In the genomic region with DNA sequence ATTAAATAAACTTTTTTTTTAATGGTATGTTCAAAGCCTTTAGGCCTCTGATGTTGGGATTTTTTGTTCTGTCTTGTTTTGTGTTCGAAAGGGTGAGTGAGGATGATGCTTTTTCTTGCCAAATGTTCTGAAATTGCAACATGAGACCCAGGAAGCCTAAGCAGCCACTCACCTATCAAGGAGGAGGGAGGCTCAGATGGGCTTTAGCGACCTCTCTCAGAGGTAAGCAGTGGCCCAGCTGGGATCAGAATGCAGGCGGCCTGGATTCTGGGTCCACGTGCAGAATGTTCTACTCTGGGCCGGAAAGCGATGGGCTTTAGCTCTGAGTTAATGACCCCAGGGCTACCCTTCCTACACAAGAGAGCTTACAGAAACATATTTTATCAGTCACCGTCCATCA, we compare ENCODE assay signal across 23 cellular contexts.
"Had no signal": no experiment of that assay in that cellular context is flagged by ENCODE, and none has a peak within 500 bp of the region (broad histone marks: within the 10 kb centered on the region; RNA-seq: fewer than 3 reads in every experiment).

No MANE protein-coding gene starts in this region.

- H3K4me3 Mint-ChIP-seq: activated B cell treated with CpG ODN at 0.5 μM for 24 hours; activated CD4-positive, alpha-beta T cell treated with anti-CD3 and anti-CD28 coated beads, Interleukin-2, amount 10 ng/mL, durations not matched to agents 24 days and 14 days; activated CD8-positive, alpha-beta memory T cell treated with anti-CD3 and anti-CD28 coated beads, Interleukin-2, amount 10 ng/mL, durations not matched to agents 7 days and 5 days; activated naive CD8-positive, alpha-beta T cell treated with anti-CD3 and anti-CD28 coated beads, Interleukin-2, amount 50 U/mL, for 24 hours; activated T-cell treated with anti-CD3 and anti-CD28 coated beads, Interleukin-2, amount 50 U/mL, for 24 hours; activated T-helper 1 cell treated with anti-CD3 and anti-CD28 coated beads, Interleukin-12 subunit alpha, Interleukin-12 subunit beta, Interleukin-2, Interleukin-4 antibody, amounts not matched to agents 30 ng/mL and 10 ng/mL and 1 ng/mL, durations not matched to agents 14 hours and 24 hours and 36 hours; central memory CD8-positive, alpha-beta T cell; T-helper 17 cell had no signal

- H3K9me3 Mint-ChIP-seq: activated B cell treated with CpG ODN at 0.5 μM for 24 hours; activated CD4-positive, alpha-beta T cell treated with anti-CD3 and anti-CD28 coated beads, Interleukin-2, amount 10 ng/mL, durations not matched to agents 24 days and 14 days; activated naive CD8-positive, alpha-beta T cell treated with anti-CD3 and anti-CD28 coated beads, Interleukin-2, amount 50 U/mL, for 24 hours; activated T-helper 1 cell treated with anti-CD3 and anti-CD28 coated beads, Interleukin-12 subunit alpha, Interleukin-12 subunit beta, Interleukin-2, Interleukin-4 antibody, amounts not matched to agents 30 ng/mL and 10 ng/mL and 1 ng/mL, durations not matched to agents 14 hours and 24 hours and 36 hours had no signal

- H3K27ac Mint-ChIP-seq: activated B cell treated with CpG ODN at 0.5 μM for 24 hours; activated CD4-positive, alpha-beta T cell treated with anti-CD3 and anti-CD28 coated beads, Interleukin-2, amount 10 ng/mL, durations not matched to agents 24 days and 14 days; activated CD8-positive, alpha-beta memory T cell treated with anti-CD3 and anti-CD28 coated beads, Interleukin-2, amount 10 ng/mL, durations not matched to agents 7 days and 5 days; activated naive CD4-positive, alpha-beta T cell treated with anti-CD3 and anti-CD28 coated beads, Interleukin-2, amount 50 U/mL, for 72 hours; activated naive CD8-positive, alpha-beta T cell treated with anti-CD3 and anti-CD28 coated beads, Interleukin-2, amount 50 U/mL, for 24 hours; activated T-cell treated with anti-CD3 and anti-CD28 coated beads, Interleukin-2, amount 50 U/mL, for 24 hours; activated T-helper 1 cell treated with anti-CD3 and anti-CD28 coated beads, Interleukin-12 subunit alpha, Interleukin-12 subunit beta, Interleukin-2, Interleukin-4 antibody, amounts not matched to agents 30 ng/mL and 10 ng/mL and 1 ng/mL, durations not matched to agents 14 hours and 24 hours and 36 hours; T-helper 17 cell had no signal

- H3K36me3 Mint-ChIP-seq: activated CD8-positive, alpha-beta memory T cell treated with anti-CD3 and anti-CD28 coated beads, Interleukin-2, amount 10 ng/mL, durations not matched to agents 7 days and 5 days; activated naive CD4-positive, alpha-beta T cell treated with anti-CD3 and anti-CD28 coated beads, Interleukin-2, amount 50 U/mL, for 72 hours had no signal

- DNase-seq: activated B cell treated with CpG ODN at 0.5 μM for 24 hours; activated CD4-positive, alpha-beta T cell treated with anti-CD3 and anti-CD28 coated beads for 1 hour; activated CD4-positive, alpha-beta T cell treated with anti-CD3 and anti-CD28 coated beads, Interleukin-2, amount 10 ng/mL, durations not matched to agents 24 days and 14 days; activated CD4-positive, alpha-beta T cell treated with anti-CD3 and anti-CD28 coated beads, Interleukin-2, amount 50 U/mL, for 48 hours; activated CD8-positive, alpha-beta memory T cell treated with anti-CD3 and anti-CD28 coated beads, Interleukin-2, amount 10 ng/mL, durations not matched to agents 7 days and 5 days; activated effector memory CD4-positive, alpha-beta T cell treated with anti-CD3 and anti-CD28 coated beads, Interleukin-2, amount 50 U/mL, for 16 hours; activated naive CD4-positive, alpha-beta T cell treated with Interleukin-2 at 50 U/mL for 16 hours; activated naive CD8-positive, alpha-beta T cell treated with anti-CD3 and anti-CD28 coated beads, Interleukin-2, amount 50 U/mL, for 24 hours; activated T-cell treated with anti-CD3 and anti-CD28 coated beads, Interleukin-2, amount 50 U/mL, for 24 hours; MM.1S; NCI-H1105; NCI-H1436; NCI-H1694 treated with DMSO at 0.1 percent for 48 hours; NCI-H2029 treated with DMSO at 0.1 percent for 48 hours; NCI-H446; NCI-H524; PC-3; SIG-M5; T-helper 17 cell; T-helper 9 cell had no signal

- H3K4me1 Mint-ChIP-seq: activated CD4-positive, alpha-beta T cell treated with anti-CD3 and anti-CD28 coated beads, Interleukin-2, amount 10 ng/mL, durations not matched to agents 24 days and 14 days; activated CD8-positive, alpha-beta memory T cell treated with anti-CD3 and anti-CD28 coated beads, Interleukin-2, amount 10 ng/mL, durations not matched to agents 7 days and 5 days; activated naive CD8-positive, alpha-beta T cell treated with anti-CD3 and anti-CD28 coated beads, Interleukin-2, amount 50 U/mL, for 24 hours; central memory CD8-positive, alpha-beta T cell had no signal

- H3K27me3 Mint-ChIP-seq: activated B cell treated with CpG ODN at 0.5 μM for 24 hours; activated CD4-positive, alpha-beta T cell treated with anti-CD3 and anti-CD28 coated beads, Interleukin-2, amount 10 ng/mL, durations not matched to agents 24 days and 14 days; activated CD8-positive, alpha-beta memory T cell treated with anti-CD3 and anti-CD28 coated beads, Interleukin-2, amount 10 ng/mL, durations not matched to agents 7 days and 5 days; activated naive CD8-positive, alpha-beta T cell treated with anti-CD3 and anti-CD28 coated beads, Interleukin-2, amount 50 U/mL, for 24 hours; T-helper 17 cell had no signal

- ATAC-seq: activated CD8-positive, alpha-beta memory T cell treated with anti-CD3 and anti-CD28 coated beads, Interleukin-2, amount 10 ng/mL, durations not matched to agents 7 days and 5 days; activated naive CD4-positive, alpha-beta T cell treated with anti-CD3 and anti-CD28 coated beads, Interleukin-2, amount 50 U/mL, for 72 hours; activated naive CD8-positive, alpha-beta T cell treated with anti-CD3 and anti-CD28 coated beads, Interleukin-2, amount 50 U/mL, for 24 hours; PC-3; T-helper 17 cell had no signal
